13 cellular contexts compared by ENCODE assay signal in the genomic region with DNA sequence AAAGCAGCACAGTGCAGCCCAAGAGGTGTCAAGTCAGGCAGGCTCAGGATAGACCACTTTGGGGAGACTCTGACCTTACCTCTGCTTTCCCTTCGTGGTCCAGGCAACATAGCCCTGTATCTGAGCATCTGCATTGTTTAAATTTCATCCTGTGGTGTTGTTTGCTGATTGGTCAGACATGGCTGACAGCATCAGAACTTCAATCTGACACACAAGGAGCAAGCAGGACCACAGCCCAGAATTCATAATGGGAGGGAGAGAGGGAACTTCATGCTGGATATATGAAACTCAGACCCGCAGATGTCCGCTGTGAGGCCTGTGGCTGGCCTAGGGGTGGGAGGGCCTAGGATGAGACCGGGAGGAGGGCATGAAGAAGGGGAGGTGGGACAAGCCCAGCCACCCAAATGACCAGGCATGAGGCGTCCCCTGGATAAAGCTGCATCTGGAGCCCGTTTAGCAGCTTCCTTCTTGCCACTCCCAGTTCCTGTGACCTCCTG.
DNase-seq lines count a peak whose midpoint lies in the region; TF ChIP-seq lines count a peak whose summit lies in the region.
"Had no signal": no experiment of that assay in that cellular context is flagged by ENCODE, and none has a peak within 500 bp of the region (broad histone marks: within the 10 kb centered on the region; RNA-seq: fewer than 3 reads in every experiment).

No MANE protein-coding gene starts in this region.

- no peak overlapping the region for H2AK5ac ChIP-seq in neuronal stem cell (ENCODE audit: low read depth, low read length)

- H3K9ac ChIP-seq in neuronal stem cell (ENCODE audit: low read depth, low read length, poor library complexity), result no peak overlapping the region
- H3K9ac ChIP-seq: KMS-11 had no signal

- H3K4me1 ChIP-seq in ACC112 (ENCODE audit: control insufficient read depth, insufficient read depth, low read length, unreplicated experiment) (peaks cover 5% of the 10 kb centered on the region), neuronal stem cell (ENCODE audit: control insufficient read depth in 2 of 2, insufficient read depth in 1 of 2, low read depth in 1 of 2, low read length in 2 of 2) (peaks cover 7 to 24% of the 10 kb centered on the region in 2 donors), ascending aorta (peaks cover 0 to 31% of the 10 kb centered on the region in 2 donors)

- no peak overlapping the region for H2BK5ac ChIP-seq in neuronal stem cell (ENCODE audit: low read length)

- H2BK15ac ChIP-seq in neuronal stem cell (ENCODE audit: low read length), result no peak overlapping the region

- H3K27me3 ChIP-seq in ACC112 (ENCODE audit: insufficient read depth, low read length) (no peaks in the 10 kb centered on the region), neuronal stem cell (ENCODE audit: control insufficient read depth in 3 of 3, insufficient read depth in 3 of 3, low read depth in 1 of 3, low read length in 3 of 3) (no peaks in the 10 kb centered on the region), ascending aorta (no peaks in the 10 kb centered on the region)

- H4K91ac ChIP-seq in neuronal stem cell (ENCODE audit: low read depth, low read length, poor library complexity), result peak overlapping the region; percentile 5

- H3K79me2 ChIP-seq in ACC112 (ENCODE audit: control insufficient read depth, insufficient read depth, low read length, unreplicated experiment), result peaks cover 13% of the 10 kb centered on the region

- peak overlapping the region; percentile 85 for H3K4me3 Mint-ChIP-seq in HFFc6
- no peak overlapping the region for H3K4me3 Mint-ChIP-seq in endothelial cell (ENCODE audit: unreplicated experiment)
- H3K4me3 Mint-ChIP-seq: neural crest cell; stimulated activated naive CD8-positive, alpha-beta T cell treated with anti-CD3 and anti-CD28 coated beads, Interleukin-15, Interleukin-2, amounts not matched to agents 100 ng/mL and 50 ng/mL, for 24 hours had no signal

- H3K27me3 Mint-ChIP-seq in HFFc6 (ENCODE audit: insufficient read depth) (peaks cover 3% of the 10 kb centered on the region; the same call in 1 of the 2 replicates), endothelial cell (ENCODE audit: unreplicated experiment) (peaks cover 2% of the 10 kb centered on the region)
- H3K27me3 Mint-ChIP-seq: stimulated activated naive CD8-positive, alpha-beta T cell treated with anti-CD3 and anti-CD28 coated beads, Interleukin-15, Interleukin-2, amounts not matched to agents 100 ng/mL and 50 ng/mL, for 24 hours had no signal

- no peak overlapping the region for H2BK120ac ChIP-seq in neuronal stem cell (ENCODE audit: low read depth, low read length)

- H3K4me3 ChIP-seq in ACC112 (ENCODE audit: low read depth, low read length), result peak overlapping the region; percentile 49
- H3K4me3 ChIP-seq in neuronal stem cell (ENCODE audit: low read length in 2 of 2), result no peak overlapping the region
- H3K4me3 ChIP-seq in ascending aorta, result peak overlapping the region in 1 of 2 donors; percentile 35

- H3K27ac Mint-ChIP-seq in HFFc6, result peak overlapping the region; percentile 89
- peak overlapping the region; percentile 61 for H3K27ac Mint-ChIP-seq in endothelial cell (ENCODE audit: unreplicated experiment)
- H3K27ac Mint-ChIP-seq: stimulated activated naive CD8-positive, alpha-beta T cell treated with anti-CD3 and anti-CD28 coated beads, Interleukin-15, Interleukin-2, amounts not matched to agents 100 ng/mL and 50 ng/mL, for 24 hours had no signal

- no peak overlapping the region for H3K27ac ChIP-seq in ACC112 (ENCODE audit: low read depth, low read length)
- peak overlapping the region; percentile 1 for H3K27ac ChIP-seq in neuronal stem cell (replicated peaks; ENCODE audit: low read length)
- H3K27ac ChIP-seq in ascending aorta, result peak overlapping the region in 1 of 2 donors; percentile 35
- H3K27ac ChIP-seq: epithelial cell of prostate, KMS-11 had no signal

- H2AFZ ChIP-seq in ACC112 (ENCODE audit: low read length, unreplicated experiment), result no peak overlapping the region
- no peak overlapping the region for H2AFZ ChIP-seq in neuronal stem cell (ENCODE audit: low read length)

- no peaks in the 10 kb centered on the region for H3K79me1 ChIP-seq in neuronal stem cell (ENCODE audit: low read depth, low read length)

- intact Hi-C loops in ascending aorta (cut with DNase I), result no loop called here

- no peak for DNase-seq in HFFc6
- DNase-seq in endothelial cell (ENCODE audit: low spot score), result no peak
- no peak for DNase-seq in neuronal stem cell (ENCODE audit: low spot score)
- no peak for DNase-seq in T1000 (lab: John Stamatoyannopoulos, UW)
- DNase-seq in ascending aorta (ENCODE audit: low spot score in 2 of 2), result no peak
- no peak for DNase-seq in activated effector memory CD4-positive, alpha-beta T cell treated with anti-CD3 and anti-CD28 coated beads, Interleukin-2, amount 50 U/mL, for 16 hours
- no peak for DNase-seq in medulla oblongata (ENCODE audit: extremely low spot score)
- DNase-seq: GDM1 had no signal

- H3K4me1 Mint-ChIP-seq in HFFc6 (ENCODE audit: low read depth) (peaks cover 80% of the 10 kb centered on the region), endothelial cell (ENCODE audit: unreplicated experiment) (peaks cover 54% of the 10 kb centered on the region)

- no peak overlapping the region for H3K18ac ChIP-seq in neuronal stem cell (ENCODE audit: low read length)

- no peak overlapping the region for H3K4ac ChIP-seq in neuronal stem cell (ENCODE audit: low read length)

- H3K36me3 ChIP-seq in ACC112 (ENCODE audit: insufficient read depth, low read length), result no peaks in the 10 kb centered on the region
- no peaks in the 10 kb centered on the region for H3K36me3 ChIP-seq in neuronal stem cell (replicated peaks in 1 of 2; ENCODE audit: control insufficient read depth in 2 of 2, insufficient read depth in 2 of 2, low read length in 2 of 2)
- H3K36me3 ChIP-seq in ascending aorta, result no peaks in the 10 kb centered on the region

- no peaks in the 10 kb centered on the region for H3K9me3 ChIP-seq in neuronal stem cell (replicated peaks in 1 of 2; ENCODE audit: control insufficient read depth in 2 of 2, insufficient read depth in 1 of 2, low read depth in 1 of 2, low read length in 2 of 2)
- H3K9me3 ChIP-seq in ascending aorta, result no peaks in the 10 kb centered on the region

- no peak for TF ChIP-seq CTCF in HFFc6 (IDR thresholded peaks at IDR 0.05)
- no peak for TF ChIP-seq CTCF in endothelial cell (IDR thresholded peaks at IDR 0.05; ENCODE audit: unreplicated experiment)
- no peak for TF ChIP-seq CTCF in ascending aorta (IDR thresholded peaks at IDR 0.05)

- no peak overlapping the region for H2BK12ac ChIP-seq in neuronal stem cell (ENCODE audit: low read length)

- H3K23ac ChIP-seq in neuronal stem cell (ENCODE audit: low read depth, low read length, poor library complexity), result no peak overlapping the region

- no peak overlapping the region for H3K4me2 ChIP-seq in neuronal stem cell (ENCODE audit: insufficient read depth, low read length, poor library complexity, severe bottlenecking)
- H3K4me2 ChIP-seq: KMS-11 had no signal

- no peaks in the 10 kb centered on the region for H3K36me3 Mint-ChIP-seq in HFFc6 (ENCODE audit: low read depth)
- H3K36me3 Mint-ChIP-seq in endothelial cell (ENCODE audit: low read depth, unreplicated experiment), result no peaks in the 10 kb centered on the region

- no peak overlapping the region for H3K14ac ChIP-seq in neuronal stem cell (ENCODE audit: low read length)

- H4K8ac ChIP-seq in neuronal stem cell (ENCODE audit: low read depth, low read length), result no peak overlapping the region

- H3K9me3 Mint-ChIP-seq in HFFc6 (no peaks in the 10 kb centered on the region), endothelial cell (ENCODE audit: unreplicated experiment) (no peaks in the 10 kb centered on the region)
- H3K9me3 Mint-ChIP-seq: neural crest cell; stimulated activated naive CD8-positive, alpha-beta T cell treated with anti-CD3 and anti-CD28 coated beads, Interleukin-15, Interleukin-2, amounts not matched to agents 100 ng/mL and 50 ng/mL, for 24 hours had no signal

- no CpG with 5 or more reads among the region's 6 CpGs for WGBS in neuronal stem cell (ENCODE audit: extremely low coverage in 2 of 2, insufficient read length in 2 of 2, insufficient replicate concordance in 1 of 2), 2 donors
